ENCODE assay signal across 1 cellular context in the genomic region with DNA sequence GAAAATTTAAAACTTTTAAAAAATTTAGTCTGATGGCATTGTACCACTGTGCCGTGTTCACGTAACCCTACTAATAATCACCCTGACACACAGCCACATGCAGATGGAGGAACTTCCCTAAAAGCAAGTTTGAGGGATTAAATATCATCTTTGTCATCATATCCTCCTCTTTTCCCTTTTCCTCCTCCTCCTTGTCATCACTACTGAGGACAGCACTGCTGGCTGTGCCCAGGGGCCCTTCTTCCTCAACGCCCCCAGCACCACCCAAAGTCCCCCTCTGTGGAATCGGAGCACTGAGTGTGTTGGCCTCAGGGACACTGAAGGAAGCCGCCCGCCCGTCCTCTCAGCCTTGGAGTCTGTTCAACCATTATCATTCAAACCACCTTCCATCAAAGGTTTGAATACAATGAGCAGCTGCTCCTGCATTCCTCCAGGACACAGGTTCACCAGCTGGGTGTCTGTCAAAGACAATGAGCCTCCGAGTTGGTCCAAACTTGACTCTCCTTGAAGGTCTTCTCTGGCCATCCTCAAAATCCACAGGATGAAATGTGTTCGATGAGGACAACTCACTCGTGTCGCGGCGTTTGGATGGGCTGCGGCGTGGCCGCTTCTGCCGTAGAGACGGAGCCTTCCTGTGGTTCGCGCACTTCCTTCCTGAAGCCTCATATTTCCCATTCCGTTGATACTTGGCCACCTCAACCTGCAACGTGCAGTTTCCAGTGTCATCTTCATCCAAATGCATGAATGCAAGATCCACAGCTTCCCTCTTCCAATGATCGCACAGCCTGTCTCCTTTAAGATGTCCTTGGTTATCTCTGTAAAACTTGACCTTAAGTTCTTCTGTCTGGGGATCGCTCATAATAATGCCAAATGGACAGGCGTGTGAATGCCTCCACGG.
TF ChIP-seq lines count a peak whose summit lies in the region.

No MANE protein-coding gene starts in this region.

TF ChIP-seq in SK-N-SH treated with all-trans-retinoic acid at 6 μM for 48 hours, 23 proteins besides CTCF, POLR2A, EP300 and RAD21 (continued from another document):
- TF ChIP-seq PPARA (CRISPR knock-in tag; IDR thresholded peaks at IDR 0.05; ENCODE audit: borderline replicate concordance): no peak
- no peak for TF ChIP-seq CSDC2 (CRISPR knock-in tag; IDR thresholded peaks at IDR 0.05)
